In the genomic region with DNA sequence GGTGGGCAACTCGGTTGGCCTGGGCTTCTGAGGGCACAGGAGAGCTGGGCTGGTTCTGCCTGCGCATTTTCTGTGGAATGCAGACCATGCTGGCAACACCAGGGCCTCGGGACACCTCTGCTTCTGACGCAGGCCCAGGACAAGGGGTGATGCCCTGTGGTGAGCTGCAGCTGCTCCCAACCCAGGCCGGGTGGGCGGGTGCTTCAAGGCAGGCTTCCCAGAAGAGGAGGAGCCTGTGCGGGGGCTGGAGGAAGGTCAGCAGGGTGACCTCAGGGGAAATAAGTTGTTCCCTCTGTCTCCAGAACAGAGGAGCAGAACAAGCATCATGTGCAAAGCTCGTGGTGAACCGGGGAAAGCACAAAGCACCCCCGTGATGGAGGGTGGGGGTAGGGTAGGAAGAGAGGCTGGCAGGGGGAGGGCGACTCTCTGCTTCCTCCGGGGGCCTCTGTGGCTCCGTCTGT, we compare ENCODE assay signal across 9 cellular contexts. TPM values are rescaled to one million over a fixed set of nuclear protein-coding genes. Genes with fewer than 3 reads are reported as not detected.
DNase-seq lines count a peak whose midpoint lies in the region; ATAC-seq and TF ChIP-seq lines count a peak whose summit lies in the region.
"Had no signal": no experiment of that assay in that cellular context is flagged by ENCODE, and none has a peak within 500 bp of the region (broad histone marks: within the 10 kb centered on the region; RNA-seq: fewer than 3 reads in every experiment).

No MANE protein-coding gene starts in this region.

- H3K4me1 Mint-ChIP-seq in activated CD8-positive, alpha-beta T cell treated with anti-CD3 and anti-CD28 coated beads for 36 hours (ENCODE audit: low read depth): no peaks in the 10 kb centered on the region
- no peaks in the 10 kb centered on the region for H3K4me1 Mint-ChIP-seq in activated CD8-positive, alpha-beta T cell treated with anti-CD3 and anti-CD28 coated beads, Interleukin-2, amount 10 ng/mL, durations not matched to agents 7 days and 5 days (ENCODE audit: low read depth)
- H3K4me1 Mint-ChIP-seq in chondrocyte (ENCODE audit: low read depth): peaks cover 17% of the 10 kb centered on the region

- H3K36me3 Mint-ChIP-seq in activated CD8-positive, alpha-beta T cell treated with anti-CD3 and anti-CD28 coated beads for 36 hours (ENCODE audit: low read depth): peaks cover 3% of the 10 kb centered on the region
- H3K36me3 Mint-ChIP-seq in activated CD8-positive, alpha-beta T cell treated with anti-CD3 and anti-CD28 coated beads, Interleukin-2, amount 10 ng/mL, durations not matched to agents 7 days and 5 days (ENCODE audit: low read depth): peaks cover 7% of the 10 kb centered on the region
- peaks cover 9% of the 10 kb centered on the region for H3K36me3 Mint-ChIP-seq in chondrocyte (ENCODE audit: low read depth)

- TF ChIP-seq CTCF in activated CD8-positive, alpha-beta T cell treated with anti-CD3 and anti-CD28 coated beads for 36 hours (IDR thresholded peaks at IDR 0.05): no peak
- TF ChIP-seq CTCF in fibroblast of the aortic adventitia (IDR thresholded peaks at IDR 0.05; ENCODE audit: insufficient read depth, low read length) (no peak), chondrocyte (IDR thresholded peaks at IDR 0.05) (no peak)

- no peak overlapping the region for H3K27ac Mint-ChIP-seq in activated CD8-positive, alpha-beta T cell treated with anti-CD3 and anti-CD28 coated beads for 36 hours
- H3K27ac Mint-ChIP-seq in activated CD8-positive, alpha-beta T cell treated with anti-CD3 and anti-CD28 coated beads, Interleukin-2, amount 10 ng/mL, durations not matched to agents 7 days and 5 days: no peak overlapping the region
- no peak overlapping the region for H3K27ac Mint-ChIP-seq in chondrocyte (ENCODE audit: unreplicated experiment)

- H3K9me3 Mint-ChIP-seq in activated CD8-positive, alpha-beta T cell treated with anti-CD3 and anti-CD28 coated beads for 36 hours: peaks cover 11% of the 10 kb centered on the region
- H3K9me3 Mint-ChIP-seq in activated CD8-positive, alpha-beta T cell treated with anti-CD3 and anti-CD28 coated beads, Interleukin-2, amount 10 ng/mL, durations not matched to agents 7 days and 5 days (ENCODE audit: insufficient read depth): peaks cover 22% of the 10 kb centered on the region
- peaks cover 18% of the 10 kb centered on the region for H3K9me3 Mint-ChIP-seq in chondrocyte (ENCODE audit: low read depth)

- intact Hi-C loops in activated CD8-positive, alpha-beta T cell treated with anti-CD3 and anti-CD28 coated beads for 36 hours (cut with micrococcal nuclease): no loop called here

- POLR2A ChIA-PET in activated CD8-positive, alpha-beta T cell treated with anti-CD3 and anti-CD28 coated beads for 36 hours (lab: Charles Lee): no interaction called here
- POLR2A ChIA-PET in activated CD8-positive, alpha-beta T cell treated with anti-CD3 and anti-CD28 coated beads, Interleukin-2, amount 10 ng/mL, durations not matched to agents 7 days and 5 days (lab: Charles Lee): no interaction called here

- DNase-seq in activated CD8-positive, alpha-beta T cell treated with anti-CD3 and anti-CD28 coated beads for 36 hours: no peak
- no peak for DNase-seq in activated CD8-positive, alpha-beta T cell treated with anti-CD3 and anti-CD28 coated beads, Interleukin-2, amount 10 ng/mL, durations not matched to agents 7 days and 5 days
- DNase-seq in fibroblast of the aortic adventitia (ENCODE audit: low read depth) (peak; percentile 52), midbrain (lab: John Stamatoyannopoulos, UW) (peak; percentile 42), ureter (ENCODE audit: low spot score) (peak; percentile 73), chondrocyte (ENCODE audit: low spot score) (no peak), NOMO-1 (lab: John Stamatoyannopoulos, UW; ENCODE audit: unreplicated experiment in 2 of 2) (no peak), NCI-H128 (lab: John Stamatoyannopoulos, UW; ENCODE audit: unreplicated experiment) (no peak)

- no peak overlapping the region for H3K4me3 ChIP-seq in fibroblast of the aortic adventitia (ENCODE audit: low read depth, low read length)
- H3K4me3 ChIP-seq: HAP-1 had no signal

- ATAC-seq in activated CD8-positive, alpha-beta T cell treated with anti-CD3 and anti-CD28 coated beads for 36 hours: peak; percentile 17
- ATAC-seq in activated CD8-positive, alpha-beta T cell treated with anti-CD3 and anti-CD28 coated beads, Interleukin-2, amount 10 ng/mL, durations not matched to agents 7 days and 5 days: no peak

- CTCF ChIA-PET in activated CD8-positive, alpha-beta T cell treated with anti-CD3 and anti-CD28 coated beads for 36 hours (lab: Charles Lee): no interaction called here
- CTCF ChIA-PET in activated CD8-positive, alpha-beta T cell treated with anti-CD3 and anti-CD28 coated beads, Interleukin-2, amount 10 ng/mL, durations not matched to agents 7 days and 5 days (lab: Charles Lee): interaction anchor here (3.4 kb wide), 1 partner anchor 10 kb away, joined by 12 read pairs; a partner anchor contains a TSS

- no peak overlapping the region for H3K4me3 Mint-ChIP-seq in activated CD8-positive, alpha-beta T cell treated with anti-CD3 and anti-CD28 coated beads for 36 hours
- H3K4me3 Mint-ChIP-seq in activated CD8-positive, alpha-beta T cell treated with anti-CD3 and anti-CD28 coated beads, Interleukin-2, amount 10 ng/mL, durations not matched to agents 7 days and 5 days: no peak overlapping the region
- H3K4me3 Mint-ChIP-seq in chondrocyte (ENCODE audit: unreplicated experiment): no peak overlapping the region

- H3K27me3 Mint-ChIP-seq in activated CD8-positive, alpha-beta T cell treated with anti-CD3 and anti-CD28 coated beads for 36 hours: peaks cover 10% of the 10 kb centered on the region
- H3K27me3 Mint-ChIP-seq in activated CD8-positive, alpha-beta T cell treated with anti-CD3 and anti-CD28 coated beads, Interleukin-2, amount 10 ng/mL, durations not matched to agents 7 days and 5 days (ENCODE audit: low read depth): peaks cover 24% of the 10 kb centered on the region
- H3K27me3 Mint-ChIP-seq in chondrocyte (ENCODE audit: low read depth): no peaks in the 10 kb centered on the region

RNA-seq across cellular contexts. Expression of a gene that starts 11.0 kb away (rescaled TPM):
- total RNA-seq in activated CD8-positive, alpha-beta T cell treated with anti-CD3 and anti-CD28 coated beads for 36 hours: 1 to 10 TPM; 5.1 to 6.6 TPM
- total RNA-seq in activated CD8-positive, alpha-beta T cell treated with anti-CD3 and anti-CD28 coated beads, Interleukin-2, amount 10 ng/mL, durations not matched to agents 7 days and 5 days: 1 to 10 TPM; 2.4 to 2.7 TPM
- 38.4 and 62.4 TPM in 2 replicates for total RNA-seq in fibroblast of the aortic adventitia (ENCODE audit: low replicate concordance)
- total RNA-seq in ureter: 43.0 TPM
- total RNA-seq in chondrocyte: 69.8 to 99.1 TPM (median 98.2 TPM) in 3 replicates

Comparison
In these comparisons a context has a peak if more than half of its experiments do, and no peak if none do; other contexts are left out.
1. DNase-seq: peak in fibroblast of the aortic adventitia (single experiment), midbrain (single experiment) and ureter (single experiment); none in activated CD8-positive, alpha-beta T cell treated with anti-CD3 and anti-CD28 coated beads for 36 hours (single experiment), activated CD8-positive, alpha-beta T cell treated with anti-CD3 and anti-CD28 coated beads, Interleukin-2, amount 10 ng/mL, durations not matched to agents 7 days and 5 days (single experiment), chondrocyte (single experiment), NOMO-1 (0 of 2) and NCI-H128 (single experiment).